In genomic region chr10:75294031-75294437, GRCh38 we compare ENCODE assay signal across 9 cellular contexts. TPM values are rescaled to one million over a fixed set of nuclear protein-coding genes. Genes with fewer than 3 reads are reported as not detected.
DNase-seq lines count a peak whose midpoint lies in the region; ATAC-seq, FAIRE-seq and TF ChIP-seq lines count a peak whose summit lies in the region.
"Had no signal": no experiment of that assay in that cellular context is flagged by ENCODE, and none has a peak within 500 bp of the region (broad histone marks: within the 10 kb centered on the region; RNA-seq: fewer than 3 reads in every experiment).

No MANE protein-coding gene starts in this region.

- no peaks in the 10 kb centered on the region for H4K20me1 ChIP-seq in DND-41 (ENCODE audit: insufficient read depth, low read length)

- no peaks in the 10 kb centered on the region for H3K79me2 ChIP-seq in DND-41 (ENCODE audit: insufficient read depth, low read length)

- no peak for FAIRE-seq in GM19239 (lab: Jason Lieb, UNC)

- ATAC-seq in DND-41 (ENCODE audit: insufficient read depth, low read depth), result no peak
- peak; percentile 32 for ATAC-seq in SK-N-SH treated with all-trans-retinoic acid at 6 μM for 48 hours
- ATAC-seq in HG02870 (IDR thresholded peaks at IDR 0.05; ENCODE audit: unreplicated experiment), result no peak
- ATAC-seq in activated CD8-positive, alpha-beta memory T cell treated with anti-CD3 and anti-CD28 coated beads, Interleukin-2, amount 10 ng/mL, durations not matched to agents 7 days and 5 days, result no peak

- H3K27ac ChIP-seq in DND-41 (ENCODE audit: low read length), result no peak overlapping the region
- peak overlapping the region; percentile 86 for H3K27ac ChIP-seq in rectal smooth muscle tissue (ENCODE audit: low read depth, low read length)

- H3K4me3 ChIP-seq in DND-41 (ENCODE audit: low read depth in 1 of 2, low read length in 2 of 2) (peak overlapping the region in 1 of 2 experiments; percentile 53; a peak in 2 of 4 replicates), rectal smooth muscle tissue (ENCODE audit: low read length) (peak overlapping the region; percentile 69)

- no peaks in the 10 kb centered on the region for H3K9me3 Mint-ChIP-seq in immature natural killer cell
- no peaks in the 10 kb centered on the region for H3K9me3 Mint-ChIP-seq in activated CD8-positive, alpha-beta memory T cell treated with anti-CD3 and anti-CD28 coated beads, Interleukin-2, amount 10 ng/mL, durations not matched to agents 7 days and 5 days (ENCODE audit: low read depth)

- no peak overlapping the region for H3K27ac Mint-ChIP-seq in immature natural killer cell
- H3K27ac Mint-ChIP-seq in activated CD8-positive, alpha-beta memory T cell treated with anti-CD3 and anti-CD28 coated beads, Interleukin-2, amount 10 ng/mL, durations not matched to agents 7 days and 5 days, result no peak overlapping the region

- peaks cover 7% of the 10 kb centered on the region in 2 donors for H3K4me1 Mint-ChIP-seq in immature natural killer cell
- H3K4me1 Mint-ChIP-seq in activated CD8-positive, alpha-beta memory T cell treated with anti-CD3 and anti-CD28 coated beads, Interleukin-2, amount 10 ng/mL, durations not matched to agents 7 days and 5 days, result peaks cover 3% of the 10 kb centered on the region

- CTCF ChIA-PET in activated CD8-positive, alpha-beta memory T cell treated with anti-CD3 and anti-CD28 coated beads, Interleukin-2, amount 10 ng/mL, durations not matched to agents 7 days and 5 days (lab: Charles Lee), result no interaction called here

- H3K27me3 Mint-ChIP-seq in immature natural killer cell (ENCODE audit: low read depth in 3 of 3), result peaks cover 0 to 7% (median 3%) of the 10 kb centered on the region in 3 donors
- peaks cover 27% of the 10 kb centered on the region for H3K27me3 Mint-ChIP-seq in activated CD8-positive, alpha-beta memory T cell treated with anti-CD3 and anti-CD28 coated beads, Interleukin-2, amount 10 ng/mL, durations not matched to agents 7 days and 5 days

- no peaks in the 10 kb centered on the region for H3K36me3 Mint-ChIP-seq in immature natural killer cell
- H3K36me3 Mint-ChIP-seq in activated CD8-positive, alpha-beta memory T cell treated with anti-CD3 and anti-CD28 coated beads, Interleukin-2, amount 10 ng/mL, durations not matched to agents 7 days and 5 days, result no peaks in the 10 kb centered on the region

- no peaks in the 10 kb centered on the region for H3K9me3 ChIP-seq in DND-41 (ENCODE audit: insufficient read depth, low read length, severe bottlenecking)

- DNase-seq in DND-41 (no peak), immature natural killer cell (no peak), GM19239 (ENCODE audit: insufficient read length, low spot score) (no peak), NCI-H1436 (lab: John Stamatoyannopoulos, UW) (no peak)
- DNase-seq in activated CD8-positive, alpha-beta memory T cell treated with anti-CD3 and anti-CD28 coated beads, Interleukin-2, amount 10 ng/mL, durations not matched to agents 7 days and 5 days, result no peak
- DNase-seq: NCI-H345 had no signal

- H3K36me3 ChIP-seq in DND-41 (ENCODE audit: insufficient read depth, low read length) (no peaks in the 10 kb centered on the region), rectal smooth muscle tissue (ENCODE audit: control insufficient read depth, insufficient read depth, low read length) (no peaks in the 10 kb centered on the region)

- peak overlapping the region; percentile 52 for H3K9ac ChIP-seq in DND-41 (ENCODE audit: low read depth, low read length)
- H3K9ac ChIP-seq in rectal smooth muscle tissue (ENCODE audit: low read length), result no peak overlapping the region

- H2AFZ ChIP-seq in DND-41 (ENCODE audit: low read depth, low read length), result no peak overlapping the region

- H3K4me1 ChIP-seq in DND-41 (ENCODE audit: insufficient read depth, low read length) (peaks cover 17% of the 10 kb centered on the region), rectal smooth muscle tissue (ENCODE audit: control insufficient read depth, insufficient read depth, low read length) (peaks cover 15% of the 10 kb centered on the region)

- peak overlapping the region; percentile 80 to 88 (median 84) for H3K4me3 Mint-ChIP-seq in immature natural killer cell
- no peak overlapping the region for H3K4me3 Mint-ChIP-seq in activated CD8-positive, alpha-beta memory T cell treated with anti-CD3 and anti-CD28 coated beads, Interleukin-2, amount 10 ng/mL, durations not matched to agents 7 days and 5 days

- H3K4me2 ChIP-seq in DND-41 (ENCODE audit: insufficient read depth, low read length), result peak overlapping the region; percentile 80

- TF ChIP-seq CTCF in DND-41 (IDR thresholded peaks at IDR 0.05; ENCODE audit: borderline replicate concordance, extremely low read depth, low read length, poor library complexity, severe bottlenecking), result no peak

- H3K27me3 ChIP-seq in DND-41 (ENCODE audit: insufficient read depth, low read length, poor library complexity), result peaks cover 47% of the 10 kb centered on the region
- no peaks in the 10 kb centered on the region for H3K27me3 ChIP-seq in rectal smooth muscle tissue (ENCODE audit: control insufficient read depth, insufficient read depth, low read length)

TF ChIP-seq in SK-N-SH treated with all-trans-retinoic acid at 6 μM for 48 hours, 23 proteins besides CTCF, POLR2A, EP300 and RAD21:
- TF ChIP-seq RARB (CRISPR knock-in tag; IDR thresholded peaks at IDR 0.05), result no peak
- TF ChIP-seq ZFP3 (CRISPR knock-in tag; IDR thresholded peaks at IDR 0.05), result no peak
- no peak for TF ChIP-seq PPARA (CRISPR knock-in tag; IDR thresholded peaks at IDR 0.05; ENCODE audit: borderline replicate concordance)

RNA-seq across cellular contexts. Expression of gene COMTD1, which starts 58.3 kb away (rescaled TPM):
- polyA plus RNA-seq in immature natural killer cell, result 10 to 100 TPM; 27.5 to 47.5 (median 42.8) TPM
- 10 to 100 TPM; 39.8 to 43.2 TPM for total RNA-seq in activated CD8-positive, alpha-beta memory T cell treated with anti-CD3 and anti-CD28 coated beads, Interleukin-2, amount 10 ng/mL, durations not matched to agents 7 days and 5 days
